Comparison of ENCODE assay signal across 14 cellular contexts in the genomic region with DNA sequence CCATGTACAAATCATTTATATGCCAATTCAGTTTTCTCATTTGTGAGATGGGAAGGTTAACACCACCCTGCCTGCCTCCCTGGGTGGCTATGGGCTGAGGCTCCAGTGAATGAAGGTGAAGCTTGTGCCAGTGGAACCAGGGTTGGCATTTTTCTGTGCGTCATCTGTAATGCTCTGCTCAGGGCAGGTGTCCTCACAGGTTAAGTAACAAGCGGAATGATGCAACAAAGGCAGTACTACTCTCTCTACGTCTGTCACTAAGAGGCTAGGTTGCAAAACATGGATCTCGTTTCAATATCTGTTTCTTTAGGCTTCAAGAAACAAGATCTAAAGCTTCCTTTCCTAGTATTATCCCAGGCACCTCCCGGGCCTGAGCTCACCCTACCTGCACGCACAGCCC.
DNase-seq lines count a peak whose midpoint lies in the region; ATAC-seq, FAIRE-seq and TF ChIP-seq lines count a peak whose summit lies in the region.
"Had no signal": no experiment of that assay in that cellular context is flagged by ENCODE, and none has a peak within 500 bp of the region (broad histone marks: within the 10 kb centered on the region; RNA-seq: fewer than 3 reads in every experiment).

No MANE protein-coding gene starts in this region.

- no peak for FAIRE-seq in HepG2 (lab: Jason Lieb, UNC)
- FAIRE-seq in frontal cortex (lab: Jason Lieb, UNC), result no peak
- FAIRE-seq: GM12878 had no signal

- in situ Hi-C loops in HepG2 (cut with HindIII; ENCODE audit: extremely low pct_ligation_motif_present, low pct_unique_long_range_greater_than_20kb) (no loop called here), gastrocnemius medialis (cut with MboI; ENCODE audit: low sequenced_read_pairs in 4 of 4) (no loop called here)

- no peaks in the 10 kb centered on the region for H4K20me1 ChIP-seq in HepG2 (ENCODE audit: insufficient read depth, low read length)
- H4K20me1 ChIP-seq: BLaER1 had no signal

- TF ChIP-seq CTCF in HepG2 (CRISPR knock-in tag; IDR thresholded peaks at IDR 0.05) (no peak), gastrocnemius medialis (IDR thresholded peaks at IDR 0.05 in 4 of 5, conservative IDR thresholded peaks at IDR 0.05 in 1 of 5) (no peak), upper lobe of right lung (IDR thresholded peaks at IDR 0.05) (no peak)

- H3K9me3 ChIP-seq in HepG2 (ENCODE audit: low read length) (peaks cover under 1% of the 10 kb centered on the region; the same call in 1 of the 2 replicates), gastrocnemius medialis (no peaks in the 10 kb centered on the region), upper lobe of right lung (no peaks in the 10 kb centered on the region)

- TF ChIP-seq POLR2A in HepG2 (IDR thresholded peaks at IDR 0.05; ENCODE audit: insufficient read depth in 1 of 2, low read depth in 2 of 2, low read length in 2 of 2), result no peak
- TF ChIP-seq POLR2A in gastrocnemius medialis (IDR thresholded peaks at IDR 0.05), result no peak

- H3K79me2 ChIP-seq in HepG2 (ENCODE audit: insufficient read depth, low read length), result no peaks in the 10 kb centered on the region

- no peak overlapping the region for H3K27ac ChIP-seq in HepG2 (ENCODE audit: extremely low read length, insufficient read depth, low read length)
- H3K27ac ChIP-seq in gastrocnemius medialis, result no peak overlapping the region
- H3K27ac ChIP-seq in upper lobe of right lung, result no peak overlapping the region
- H3K27ac ChIP-seq: 22Rv1, BLaER1 had no signal

- 75% methylated on average over 6 of the region's 6 CpGs for WGBS in HepG2 (ENCODE audit: low lambda C conversion rate)

- POLR2A ChIA-PET in HepG2 (lab: Yijun Ruan, JAX), result no interaction called here

- no peaks in the 10 kb centered on the region for H3K36me3 ChIP-seq in HepG2 (replicated peaks in 1 of 2; ENCODE audit: control insufficient read depth in 1 of 2, insufficient read depth in 2 of 2, low read length in 2 of 2)
- no peaks in the 10 kb centered on the region for H3K36me3 ChIP-seq in gastrocnemius medialis
- H3K36me3 ChIP-seq in upper lobe of right lung, result no peaks in the 10 kb centered on the region
- H3K36me3 ChIP-seq: BLaER1 had no signal

- H3K4me3 ChIP-seq in HepG2 (replicated peaks in 1 of 3; ENCODE audit: insufficient read depth in 1 of 3, low read depth in 2 of 3, low read length in 3 of 3) (no peak overlapping the region), gastrocnemius medialis (no peak overlapping the region), upper lobe of right lung (no peak overlapping the region)
- H3K4me3 ChIP-seq: BLaER1, GM12878, GM23338 had no signal

- H3K27me3 ChIP-seq in HepG2 (ENCODE audit: control insufficient read depth in 1 of 2, insufficient read depth in 2 of 2, low read length in 2 of 2), result no peaks in the 10 kb centered on the region
- H3K27me3 ChIP-seq in gastrocnemius medialis, result no peaks in the 10 kb centered on the region
- no peaks in the 10 kb centered on the region for H3K27me3 ChIP-seq in upper lobe of right lung
- H3K27me3 ChIP-seq: BLaER1 had no signal

- intact Hi-C loops in HepG2 (cut with micrococcal nuclease; ENCODE audit: unreplicated experiment), result no loop called here
- intact Hi-C loops in gastrocnemius medialis (cut with DNase I; ENCODE audit: low total_unique reads), result no loop called here
- intact Hi-C loops in upper lobe of right lung (cut with DNase I), result no loop called here

- H3K4me2 ChIP-seq in HepG2 (ENCODE audit: low read depth, low read length), result no peak overlapping the region
- H3K4me2 ChIP-seq: BLaER1, GM23338 had no signal

- DNase-seq in NCI-H2107 treated with DMSO at 0.1 percent for 48 hours (lab: John Stamatoyannopoulos, UW; ENCODE audit: unreplicated experiment) (peak; percentile 40), NCI-H2107 (lab: John Stamatoyannopoulos, UW) (no peak), HepG2 (ENCODE audit: low spot score) (no peak), gastrocnemius medialis (no peak), mucosa of gallbladder (ENCODE audit: low spot score) (no peak), upper lobe of right lung (no peak), frontal cortex (ENCODE audit: low spot score in 2 of 2) (no peak)
- DNase-seq: DMS79, H7 had no signal

- CTCF ChIA-PET in HepG2 (lab: Yijun Ruan, JAX; ENCODE audit: low intra/inter-chr PET ratio, low total read pairs), result no interaction called here

- no peak overlapping the region for H3K9ac ChIP-seq in HepG2 (ENCODE audit: insufficient read depth, low read depth, low read length)
- H3K9ac ChIP-seq: BLaER1 had no signal

- H2AFZ ChIP-seq in HepG2 (ENCODE audit: low read length), result no peak overlapping the region

- H3K4me1 ChIP-seq in HepG2 (ENCODE audit: insufficient read depth, low read length), result no peaks in the 10 kb centered on the region
- no peaks in the 10 kb centered on the region for H3K4me1 ChIP-seq in gastrocnemius medialis
- H3K4me1 ChIP-seq in upper lobe of right lung, result no peaks in the 10 kb centered on the region
- H3K4me1 ChIP-seq: BLaER1 had no signal

- ATAC-seq in HepG2 (no peak), gastrocnemius medialis (peak; percentile 58 to 82), upper lobe of right lung (no peak), HG03045 (IDR thresholded peaks at IDR 0.05; ENCODE audit: unreplicated experiment) (no peak)
- ATAC-seq: GM12878, GM23338 had no signal

- TF ChIP-seq EP300 in HepG2 (IDR thresholded peaks at IDR 0.05; ENCODE audit: low read depth in 2 of 2, low read length in 2 of 2), result no peak
- no peak for TF ChIP-seq EP300 in HepG2 (CRISPR knock-in tag; IDR thresholded peaks at IDR 0.05; ENCODE audit: borderline replicate concordance)

- no TSS peak for BruUV-seq in HepG2 (replicated peaks; lab: Mats Ljungman, UMichigan)

- TF ChIP-seq RAD21 in HepG2 (CRISPR knock-in tag; IDR thresholded peaks at IDR 0.05), result no peak

TF ChIP-seq in HepG2, 621 proteins besides CTCF, POLR2A, EP300 and RAD21:
- no peak for TF ChIP-seq ZBTB8A (CRISPR knock-in tag; IDR thresholded peaks at IDR 0.05; ENCODE audit: borderline replicate concordance, low read depth)
- TF ChIP-seq CEBPG (CRISPR knock-in tag; IDR thresholded peaks at IDR 0.05), result 0 out of 2 replicates have a peak, but pooled peaks have one; percentile 7
- TF ChIP-seq CEBPB (IDR thresholded peaks at IDR 0.05; ENCODE audit: borderline replicate concordance, low read depth, low read length), result peak; percentile 39; the same call in 1 of the 2 replicates

Comparison
In these comparisons a context has a peak if more than half of its experiments do, and no peak if none do; other contexts are left out.
1. ATAC-seq: peak in gastrocnemius medialis (2 of 2); none in HepG2 (single experiment), upper lobe of right lung (single experiment) and HG03045 (single experiment).